ENCODE assay signal across 21 cellular contexts in the genomic region with DNA sequence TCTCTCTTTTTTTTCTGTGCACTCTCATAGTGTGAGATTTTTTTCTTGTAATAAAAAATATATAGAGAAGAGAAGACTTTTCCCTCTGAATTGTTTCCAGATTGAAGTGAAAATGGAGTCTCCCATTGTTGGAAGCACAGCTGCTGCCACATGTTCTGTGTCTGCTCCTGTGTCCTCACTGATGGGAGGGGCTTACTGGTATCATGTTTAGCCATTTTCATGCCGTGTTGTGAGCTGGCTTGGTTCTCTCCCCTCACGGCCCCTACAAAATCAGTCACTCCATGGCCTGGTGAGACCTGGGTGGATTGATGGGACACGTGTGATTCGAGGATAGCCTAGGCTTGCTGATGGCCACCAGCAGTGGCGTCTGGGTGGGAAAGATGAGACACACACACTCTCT.
"Had no signal": no experiment of that assay in that cellular context is flagged by ENCODE, and none has a peak within 500 bp of the region (broad histone marks: within the 10 kb centered on the region; RNA-seq: fewer than 3 reads in every experiment).

No MANE protein-coding gene starts in this region.

- H3K9ac ChIP-seq: neural progenitor cell had no signal

- H3K4me2 ChIP-seq: neural progenitor cell had no signal

- ATAC-seq: activated CD8-positive, alpha-beta memory T cell treated with anti-CD3 and anti-CD28 coated beads, Interleukin-2, amount 10 ng/mL, durations not matched to agents 7 days and 5 days; activated CD8-positive, alpha-beta T cell treated with anti-CD3 and anti-CD28 coated beads for 36 hours; body of pancreas; left lobe of liver; naive thymus-derived CD8-positive, alpha-beta T cell; stimulated activated naive B cell treated with anti-CD40 and anti-IgM and Interleukin-4, amounts not matched to agents 10 μg/mL and 1 μg/mL and 100 μg/mL, for 72 hours had no signal

- H3K4me1 ChIP-seq: body of pancreas, neural progenitor cell, testis had no signal

- H3K4me3 ChIP-seq: body of pancreas, cardiac muscle cell, neural progenitor cell, testis had no signal

- H3K27ac ChIP-seq: body of pancreas, cardiac muscle cell, epithelial cell of prostate, neural progenitor cell, testis, WERI-Rb-1 had no signal

- H3K9me3 ChIP-seq: body of pancreas, testis had no signal

- H2AFZ ChIP-seq: neural progenitor cell had no signal

- DNase-seq: activated CD4-positive, alpha-beta T cell treated with anti-CD3 and anti-CD28 coated beads, Interleukin-2, amount 10 ng/mL, durations not matched to agents 7 days and 5 days; activated CD4-positive, CD25-positive, alpha-beta regulatory T cell treated with anti-CD3 and anti-CD28 coated beads, Interleukin-2, amount 50 U/mL, for 72 hours; activated CD8-positive, alpha-beta memory T cell treated with anti-CD3 and anti-CD28 coated beads, Interleukin-2, amount 10 ng/mL, durations not matched to agents 7 days and 5 days; activated CD8-positive, alpha-beta T cell treated with anti-CD3 and anti-CD28 coated beads for 36 hours; activated effector memory CD4-positive, alpha-beta T cell treated with anti-CD3 and anti-CD28 coated beads, Interleukin-2, amount 50 U/mL, for 16 hours; activated T-cell treated with anti-CD3 and anti-CD28 coated beads for 4 hours; anterior cingulate cortex; body of pancreas; foreskin fibroblast; kidney; naive thymus-derived CD8-positive, alpha-beta T cell; stimulated activated CD4-positive, alpha-beta T cell treated with anti-CD3 and anti-CD28 coated beads, Interleukin-2, amount 100 ng/mL, for 48 hours; stimulated activated CD8-positive, alpha-beta memory T cell treated with anti-CD3 and anti-CD28 coated beads, Interleukin-4, amount 100 ng/mL, for 48 hours; stimulated activated naive B cell treated with anti-CD40 and anti-IgM and Interleukin-4, amounts not matched to agents 10 μg/mL and 1 μg/mL and 100 μg/mL, for 72 hours; testis; trophoblast cell; WERI-Rb-1 had no signal

- H3K36me3 ChIP-seq: cardiac muscle cell, neural progenitor cell, WERI-Rb-1 had no signal

- H3K27me3 ChIP-seq: body of pancreas, neural progenitor cell, testis had no signal
